In genomic region chr20:347317-347639, GRCh38 we compare ENCODE assay signal across 8 cellular contexts. TPM values are rescaled to one million over a fixed set of nuclear protein-coding genes. Genes with fewer than 3 reads are reported as not detected.
DNase-seq lines count a peak whose midpoint lies in the region; ATAC-seq and TF ChIP-seq lines count a peak whose summit lies in the region.

No MANE protein-coding gene starts in this region.

- H3F3A ChIP-seq in SU-DHL-6 (ENCODE audit: insufficient read depth) = no peaks in the 10 kb centered on the region

- peak overlapping the region; percentile 83 for H3K4me2 ChIP-seq in SU-DHL-6 (ENCODE audit: low read depth, low read length, poor library complexity, severe bottlenecking)

- H3K27ac ChIP-seq in cardiac muscle cell (peak overlapping the region; percentile 93), SU-DHL-6 (ENCODE audit: low read depth, low read length) (no peak overlapping the region), right atrium auricular region (peak overlapping the region; percentile 94 to 95)

- intact Hi-C loops in left cardiac atrium (cut with DNase I) = no loop called here

- no peaks in the 10 kb centered on the region for H4K20me1 ChIP-seq in SU-DHL-6 (ENCODE audit: low read depth, low read length)

- H3K27me3 ChIP-seq in cardiac muscle cell = no peaks in the 10 kb centered on the region
- H3K27me3 ChIP-seq in SU-DHL-6 (ENCODE audit: low read length) = no peaks in the 10 kb centered on the region
- H3K27me3 ChIP-seq in right atrium auricular region = no peaks in the 10 kb centered on the region

- peak overlapping the region; percentile 92 for H2AFZ ChIP-seq in SU-DHL-6 (ENCODE audit: low read depth, low read length, severe bottlenecking)

- H3K4me3 ChIP-seq in cardiac muscle cell (peak overlapping the region; percentile 79), SU-DHL-6 (ENCODE audit: insufficient read depth, low read length, poor library complexity, severe bottlenecking) (peak overlapping the region; percentile 78), right atrium auricular region (peak overlapping the region; percentile 51 to 84)

- H3K4me3 Mint-ChIP-seq in stimulated activated memory B cell treated with anti-CD40 and anti-IgM and Interleukin-4, amounts not matched to agents 10 μg/mL and 1 μg/mL and 100 μg/mL, for 72 hours = peak overlapping the region; percentile 99

- H3K4me1 ChIP-seq in cardiac muscle cell (ENCODE audit: low read depth) = peaks cover 10% of the 10 kb centered on the region
- H3K4me1 ChIP-seq in right atrium auricular region = peaks cover 0 to 19% of the 10 kb centered on the region in 2 donors

- DNase-seq in cardiac muscle cell (ENCODE audit: low read depth in 1 of 2, low spot score in 1 of 2) (no peak), left cardiac atrium (no peak), right atrium auricular region (ENCODE audit: low spot score) (no peak), NCI-H69 (lab: John Stamatoyannopoulos, UW) (no peak)

- H3K36me3 ChIP-seq in cardiac muscle cell (peaks cover 6% of the 10 kb centered on the region), SU-DHL-6 (ENCODE audit: low read length) (no peaks in the 10 kb centered on the region), right atrium auricular region (no peaks in the 10 kb centered on the region)

- ATAC-seq in left cardiac atrium (no peak), GM18858 (IDR thresholded peaks at IDR 0.05; ENCODE audit: unreplicated experiment) (no peak), HG03097 (IDR thresholded peaks at IDR 0.05; ENCODE audit: low FRiP score, unreplicated experiment) (no peak)
- ATAC-seq in stimulated activated memory B cell treated with anti-CD40 and anti-IgM and Interleukin-4, amounts not matched to agents 10 μg/mL and 1 μg/mL and 100 μg/mL, for 72 hours = no peak

- H3K9me3 ChIP-seq in cardiac muscle cell (ENCODE audit: low read depth) = no peaks in the 10 kb centered on the region
- no peaks in the 10 kb centered on the region for H3K9me3 ChIP-seq in SU-DHL-6 (ENCODE audit: insufficient read depth, low read length)
- no peaks in the 10 kb centered on the region for H3K9me3 ChIP-seq in right atrium auricular region

- H3K36me3 Mint-ChIP-seq in stimulated activated memory B cell treated with anti-CD40 and anti-IgM and Interleukin-4, amounts not matched to agents 10 μg/mL and 1 μg/mL and 100 μg/mL, for 72 hours = peaks cover 10% of the 10 kb centered on the region

- H3K9ac ChIP-seq in SU-DHL-6 (ENCODE audit: low read length) = peak overlapping the region; percentile 69

- H3K79me2 ChIP-seq in SU-DHL-6 (ENCODE audit: insufficient read depth, low read length) = no peaks in the 10 kb centered on the region

- no peaks in the 10 kb centered on the region for H3K9me3 Mint-ChIP-seq in stimulated activated memory B cell treated with anti-CD40 and anti-IgM and Interleukin-4, amounts not matched to agents 10 μg/mL and 1 μg/mL and 100 μg/mL, for 72 hours

- H3K27ac Mint-ChIP-seq in stimulated activated memory B cell treated with anti-CD40 and anti-IgM and Interleukin-4, amounts not matched to agents 10 μg/mL and 1 μg/mL and 100 μg/mL, for 72 hours = peak overlapping the region; percentile 83

- no peaks in the 10 kb centered on the region for H3K9me2 ChIP-seq in SU-DHL-6 (replicated peaks; ENCODE audit: insufficient read depth, low read length)

- peaks cover 21% of the 10 kb centered on the region for H3K4me1 Mint-ChIP-seq in stimulated activated memory B cell treated with anti-CD40 and anti-IgM and Interleukin-4, amounts not matched to agents 10 μg/mL and 1 μg/mL and 100 μg/mL, for 72 hours

- TF ChIP-seq CTCF in cardiac muscle cell (IDR thresholded peaks at IDR 0.05; ENCODE audit: low read depth, low read length) (no peak), SU-DHL-6 (IDR thresholded peaks at IDR 0.05; ENCODE audit: insufficient read depth, low read length, poor library complexity, severe bottlenecking) (no peak), right atrium auricular region (IDR thresholded peaks at IDR 0.05) (no peak)

- H3K27me3 Mint-ChIP-seq in stimulated activated memory B cell treated with anti-CD40 and anti-IgM and Interleukin-4, amounts not matched to agents 10 μg/mL and 1 μg/mL and 100 μg/mL, for 72 hours = no peaks in the 10 kb centered on the region

RNA-seq across cellular contexts. Expression of gene NRSN2, which starts 0.4 kb away (rescaled TPM):
- total RNA-seq in cardiac muscle cell = 111 and 190 TPM in 2 replicates
- polyA plus RNA-seq in cardiac muscle cell = 135 and 170 TPM in 2 replicates
- total RNA-seq in left cardiac atrium = 10 to 100 TPM; 20.6 to 34.9 TPM
- total RNA-seq in right atrium auricular region = 10 to 100 TPM; 30.6 to 30.7 TPM

RNA-seq across cellular contexts. Expression of gene SOX12, which starts 21.9 kb away (rescaled TPM):
- total RNA-seq in cardiac muscle cell (57.6 and 79.8 TPM in 2 replicates), left cardiac atrium (10 to 100 TPM in 1 of 2 donors, 1 to 10 TPM in 1; 8.1 to 11.6 TPM), right atrium auricular region (1 to 10 TPM; 5.3 TPM)
- 41.9 and 49.9 TPM in 2 replicates for polyA plus RNA-seq in cardiac muscle cell

RNA-seq across cellular contexts. Expression of gene TRIB3, which starts 33.3 kb away (rescaled TPM):
- total RNA-seq in cardiac muscle cell (7.0 and 9.0 TPM in 2 replicates), left cardiac atrium (1 to 10 TPM; 1.4 to 3.4 TPM), right atrium auricular region (1 to 10 TPM in 1 of 2 donors, under 1 TPM in 1; 0.33 to 4.2 TPM)
- 5.3 and 7.2 TPM in 2 replicates for polyA plus RNA-seq in cardiac muscle cell

RNA-seq across cellular contexts. Expression of gene ZCCHC3, which starts 49.9 kb away (rescaled TPM):
- total RNA-seq in cardiac muscle cell (49.9 and 63.8 TPM in 2 replicates), left cardiac atrium (10 to 100 TPM; 11.0 to 12.2 TPM), right atrium auricular region (10 to 100 TPM; 10.2 to 14.4 TPM)
- 43.7 and 53.1 TPM in 2 replicates for polyA plus RNA-seq in cardiac muscle cell

RNA-seq across cellular contexts. Expression of gene C20orf96, which starts 56.7 kb away (rescaled TPM):
- total RNA-seq in cardiac muscle cell (6.2 and 9.3 TPM in 2 replicates), left cardiac atrium (1 to 10 TPM; 5.5 to 7.2 TPM), right atrium auricular region (1 to 10 TPM; 2.4 to 3.4 TPM)
- 31.9 and 41.9 TPM in 2 replicates for polyA plus RNA-seq in cardiac muscle cell
